Comparison of ENCODE assay signal across 32 cellular contexts in genomic region chr6:153994004-153994403, GRCh38. TPM values are rescaled to one million over a fixed set of nuclear protein-coding genes. Genes with fewer than 3 reads are reported as not detected.
"Had no signal": no experiment of that assay in that cellular context is flagged by ENCODE, and none has a peak within 500 bp of the region (broad histone marks: within the 10 kb centered on the region; RNA-seq: fewer than 3 reads in every experiment).

No MANE protein-coding gene starts in this region.

- H3K27me3 ChIP-seq: ovary, right atrium auricular region, right lobe of liver, tibial nerve, uterus had no signal

- H3K9me3 ChIP-seq: left ventricle myocardium inferior, ovary, right atrium auricular region, right lobe of liver, tibial nerve, uterus had no signal

- H3K27ac ChIP-seq: left ventricle myocardium inferior, ovary, right atrium auricular region, right lobe of liver, tibial nerve, uterus had no signal

- H3K4me3 ChIP-seq: left ventricle myocardium inferior, lung, ovary, right atrium auricular region, right lobe of liver, smooth muscle cell, tibial nerve, uterus had no signal

- ATAC-seq: left colon; natural killer cell; right lobe of liver; stimulated activated memory B cell treated with anti-CD40 and anti-IgM and Interleukin-4, amounts not matched to agents 10 μg/mL and 1 μg/mL and 100 μg/mL, for 72 hours; stimulated activated naive CD8-positive, alpha-beta T cell treated with anti-CD3 and anti-CD28 coated beads, Interleukin-15, amount 100 ng/mL, for 72 hours had no signal

- H3K4me1 ChIP-seq: left ventricle myocardium inferior, right atrium auricular region, right lobe of liver, tibial nerve, uterus had no signal

- FAIRE-seq: islet of Langerhans, kidney had no signal

- DNase-seq: hypothalamus; immature natural killer cell; kidney; left colon; left ventricle myocardium inferior; naive B cell; natural killer cell; nephron progenitor cell; ovary; right lobe of liver; stimulated activated CD4-positive, alpha-beta T cell treated with anti-CD3 and anti-CD28 coated beads, Interleukin-1b, Interleukin-23, amount 100 ng/mL, for 48 hours; stimulated activated CD4-positive, alpha-beta T cell treated with anti-CD3 and anti-CD28 coated beads, Interleukin-2, amount 100 ng/mL, for 48 hours; stimulated activated CD4-positive, alpha-beta T cell treated with anti-CD3 and anti-CD28 coated beads, Interleukin-4, amount 100 ng/mL, for 4 hours; stimulated activated CD8-positive, alpha-beta memory T cell treated with anti-CD3 and anti-CD28 coated beads, Interleukin-4, amount 100 ng/mL, for 48 hours; stimulated activated naive CD4-positive, alpha-beta T cell treated with Interleukin-2 at 50 U/mL for 16 hours; stimulated activated naive CD8-positive, alpha-beta T cell treated with anti-CD3 and anti-CD28 coated beads, Interleukin-15, amount 100 ng/mL, for 72 hours; uterus had no signal

- H3K36me3 ChIP-seq: left ventricle myocardium inferior, ovary, right atrium auricular region, right lobe of liver, tibial nerve, uterus had no signal

- H3K4me2 ChIP-seq: smooth muscle cell had no signal

RNA-seq across cellular contexts. Expression of gene OPRM1, which starts 45.0 kb away (rescaled TPM):
- total RNA-seq: kidney, left colon, left ventricle myocardium inferior, lower leg skin, lung, mesothelial cell of epicardium, mononuclear cell, natural killer cell, omental fat pad, ovary, progenitor cell of endocrine pancreas, pulmonary artery endothelial cell, renal cortical epithelial cell, right atrium auricular region, right lobe of liver, skeletal muscle tissue, smooth muscle cell, tibial nerve, ureter had no signal
- polyA plus RNA-seq: immature natural killer cell, lung, ovary, smooth muscle cell had no signal
